18 cellular contexts compared by ENCODE assay signal in the genomic region with DNA sequence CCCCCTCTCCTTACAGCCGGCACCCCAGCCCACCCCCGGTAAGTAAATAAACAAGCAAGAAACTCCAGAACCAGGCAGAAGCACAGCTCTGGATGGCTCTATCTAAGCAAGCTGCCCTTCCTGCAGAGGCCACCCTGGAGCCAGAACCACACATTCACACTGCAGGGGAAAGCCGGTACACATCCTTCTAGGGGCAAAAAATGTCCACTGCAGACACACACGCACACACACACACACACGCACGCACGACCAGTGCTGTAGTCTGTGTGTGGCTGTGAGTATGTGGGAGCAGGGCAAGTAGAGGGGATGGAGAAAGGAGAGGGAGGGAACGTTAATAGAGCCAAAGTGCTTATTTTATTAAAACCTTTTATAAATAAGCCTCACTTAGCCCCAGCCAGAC.
A peak's percentile ranks its signal among the peaks of the same experiment; 100 is the strongest.
DNase-seq lines count a peak whose midpoint lies in the region; ATAC-seq, FAIRE-seq and TF ChIP-seq lines count a peak whose summit lies in the region.
"Had no signal": no experiment of that assay in that cellular context is flagged by ENCODE, and none has a peak within 500 bp of the region (broad histone marks: within the 10 kb centered on the region; RNA-seq: fewer than 3 reads in every experiment).

No MANE protein-coding gene starts in this region.

- TF ChIP-seq CTCF in gastroesophageal sphincter (IDR thresholded peaks at IDR 0.05) = peak in 2 of 4 experiments; percentile 14 to 31
- no peak for TF ChIP-seq CTCF in nephron (IDR thresholded peaks at IDR 0.05; ENCODE audit: unreplicated experiment in 3 of 3)
- no peak for TF ChIP-seq CTCF in dorsolateral prefrontal cortex (IDR thresholded peaks at IDR 0.05 in 54 of 56, conservative IDR thresholded peaks at IDR 0.05 in 2 of 56; ENCODE audit: low read depth in 1 of 56, partially characterized antibody in 56 of 56)
- no peak for TF ChIP-seq CTCF in GM10266 (IDR thresholded peaks at IDR 0.05; ENCODE audit: control insufficient read depth, insufficient read depth, low read depth, missing control alignments)
- no peak for TF ChIP-seq CTCF in D721Med (IDR thresholded peaks at IDR 0.05; ENCODE audit: insufficient read depth, missing control alignments)

- DNase-seq in Right ventricle myocardium inferior (ENCODE audit: missing footprints) (no peak), cardiac septum (ENCODE audit: low spot score) (no peak), dorsolateral prefrontal cortex (no peak), GM10266 (ENCODE audit: extremely low spot score) (no peak), D721Med (ENCODE audit: insufficient read length, low spot score) (no peak)
- DNase-seq: ACHN; activated CD4-positive, alpha-beta T cell treated with anti-CD3 and anti-CD28 coated beads for 4 hours; activated T-cell treated with anti-CD3 and anti-CD28 coated beads, Interleukin-2, amount 50 U/mL, for 72 hours; Calu3; endodermal cell; MG63; NCI-H345; nephron progenitor cell; Peyer's patch had no signal

- H3K27ac ChIP-seq in gastroesophageal sphincter = peak overlapping the region; percentile 92 to 99 (median 92)
- H3K27ac ChIP-seq in dorsolateral prefrontal cortex = peak overlapping the region in 27 of 59 donors; percentile 7 to 73 (median 48)

- no peaks in the 10 kb centered on the region for H3K36me3 Mint-ChIP-seq in nephron (ENCODE audit: low read depth)

- peak in 1 of 2 donors; percentile 13 for TF ChIP-seq POLR2A in gastroesophageal sphincter (IDR thresholded peaks at IDR 0.05)

- H3K27me3 Mint-ChIP-seq in nephron (ENCODE audit: low read depth) = peaks cover 4% of the 10 kb centered on the region

- peak overlapping the region; percentile 27 to 97 (median 92) for H3K27ac Mint-ChIP-seq in nephron
- H3K27ac Mint-ChIP-seq: activated T-cell treated with anti-CD3 and anti-CD28 coated beads, Interleukin-2, amount 50 U/mL, for 72 hours; endodermal cell had no signal

- intact Hi-C loops in Right ventricle myocardium inferior (cut with DNase I) = no loop called here
- intact Hi-C loops in cardiac septum (cut with DNase I) = no loop called here
- intact Hi-C loops in dorsolateral prefrontal cortex (cut with DNase I) = no loop called here

- peak overlapping the region in 2 of 3 experiments; percentile 13 to 29 for H3K4me3 Mint-ChIP-seq in nephron
- H3K4me3 Mint-ChIP-seq: activated T-cell treated with anti-CD3 and anti-CD28 coated beads, Interleukin-2, amount 50 U/mL, for 72 hours; endodermal cell had no signal

- ATAC-seq in Right ventricle myocardium inferior (peak; percentile 55), gastroesophageal sphincter (peak; percentile 74), GM21737 (IDR thresholded peaks at IDR 0.05; ENCODE audit: unreplicated experiment) (no peak)
- ATAC-seq: activated T-cell treated with anti-CD3 and anti-CD28 coated beads, Interleukin-2, amount 50 U/mL, for 72 hours had no signal

- H3K4me1 ChIP-seq in gastroesophageal sphincter = peaks cover 22 to 100% (median 47%) of the 10 kb centered on the region in 3 donors

- no peak for FAIRE-seq in D721Med (lab: Jason Lieb, UNC)

- peak; percentile 97 for TF ChIP-seq EP300 in gastroesophageal sphincter (IDR thresholded peaks at IDR 0.05)

- H3K27me3 ChIP-seq in gastroesophageal sphincter = no peaks in the 10 kb centered on the region
- no peaks in the 10 kb centered on the region for H3K27me3 ChIP-seq in dorsolateral prefrontal cortex
- H3K27me3 ChIP-seq: MG63, Peyer's patch had no signal

- 13 to 25% methylated on average over 1 to 6 of the region's 8 CpGs for WGBS in gastroesophageal sphincter (ENCODE audit: low coverage in 1 of 2), 2 donors

- peaks cover 83% of the 10 kb centered on the region for H3K4me1 Mint-ChIP-seq in nephron

- no peaks in the 10 kb centered on the region for H3K36me3 ChIP-seq in gastroesophageal sphincter
- H3K36me3 ChIP-seq: MG63, Peyer's patch had no signal

- H3K9me3 Mint-ChIP-seq in nephron = no peaks in the 10 kb centered on the region
- H3K9me3 Mint-ChIP-seq: activated T-cell treated with anti-CD3 and anti-CD28 coated beads, Interleukin-2, amount 50 U/mL, for 72 hours; endodermal cell; nephron progenitor cell had no signal

- no peaks in the 10 kb centered on the region for H3K9me3 ChIP-seq in gastroesophageal sphincter
- H3K9me3 ChIP-seq: MG63, Peyer's patch had no signal

- H3K4me3 ChIP-seq in gastroesophageal sphincter = peak overlapping the region in 1 of 2 donors; percentile 8
- no peak overlapping the region for H3K4me3 ChIP-seq in dorsolateral prefrontal cortex
- H3K4me3 ChIP-seq: MG63, Peyer's patch, smooth muscle cell had no signal
